ENCODE assay signal across 9 cellular contexts in genomic region chr7:140212100-140212881, GRCh38. TPM values are rescaled to one million over a fixed set of nuclear protein-coding genes. Genes with fewer than 3 reads are reported as not detected.
A peak's percentile ranks its signal among the peaks of the same experiment; 100 is the strongest.
DNase-seq lines count a peak whose midpoint lies in the region; ATAC-seq and TF ChIP-seq lines count a peak whose summit lies in the region.
"Had no signal": no experiment of that assay in that cellular context is flagged by ENCODE, and none has a peak within 500 bp of the region (broad histone marks: within the 10 kb centered on the region; RNA-seq: fewer than 3 reads in every experiment).

No MANE protein-coding gene starts in this region.

- H3K27ac ChIP-seq in BLaER1 treated with 17β-estradiol and CSF1 and Interleukin-3, amounts not matched to agents 10 nM and 100 nM = peak overlapping the region in 3 of 11 experiments; percentile 7 to 19 (median 7); a peak in 2 of 22 replicates
- H3K27ac ChIP-seq in upper lobe of right lung (no peak overlapping the region), mesendoderm (ENCODE audit: low read depth, low read length) (no peak overlapping the region), coronary artery (no peak overlapping the region)
- H3K27ac ChIP-seq: SK-N-MC had no signal

- no peaks in the 10 kb centered on the region for H3K27me3 ChIP-seq in BLaER1 treated with 17β-estradiol and CSF1 and Interleukin-3, amounts not matched to agents 10 nM and 100 nM
- H3K27me3 ChIP-seq in upper lobe of right lung (no peaks in the 10 kb centered on the region), mesendoderm (ENCODE audit: insufficient read depth, low read length, poor library complexity) (no peaks in the 10 kb centered on the region)

- no peaks in the 10 kb centered on the region for H3K36me3 Mint-ChIP-seq in activated naive CD4-positive, alpha-beta T cell treated with anti-CD3 and anti-CD28 coated beads for 36 hours (ENCODE audit: low read depth)
- H3K36me3 Mint-ChIP-seq in progenitor cell of endocrine pancreas (ENCODE audit: insufficient read depth) = no peaks in the 10 kb centered on the region

- no peaks in the 10 kb centered on the region for H3K79me1 ChIP-seq in mesendoderm (ENCODE audit: low read length)

- TF ChIP-seq CTCF in upper lobe of right lung (IDR thresholded peaks at IDR 0.05) = no peak
- TF ChIP-seq CTCF in progenitor cell of endocrine pancreas (IDR thresholded peaks at IDR 0.05; ENCODE audit: unreplicated experiment) = no peak
- no peak for TF ChIP-seq CTCF in coronary artery (IDR thresholded peaks at IDR 0.05)

- no peaks in the 10 kb centered on the region for H3K36me3 ChIP-seq in BLaER1 treated with 17β-estradiol and CSF1 and Interleukin-3, amounts not matched to agents 10 nM and 100 nM
- H3K36me3 ChIP-seq in upper lobe of right lung (no peaks in the 10 kb centered on the region), mesendoderm (ENCODE audit: control insufficient read depth, insufficient read depth, low read length) (no peaks in the 10 kb centered on the region)

- H2BK120ac ChIP-seq in mesendoderm (ENCODE audit: low read depth, low read length) = no peak overlapping the region

- no peak overlapping the region for H4K8ac ChIP-seq in mesendoderm (ENCODE audit: low read depth, low read length)

- no peaks in the 10 kb centered on the region for H3K9me3 Mint-ChIP-seq in activated naive CD4-positive, alpha-beta T cell treated with anti-CD3 and anti-CD28 coated beads for 36 hours
- peaks cover 9% of the 10 kb centered on the region for H3K9me3 Mint-ChIP-seq in progenitor cell of endocrine pancreas (ENCODE audit: low read depth)

- peaks cover 36 to 76% (median 55%) of the 10 kb centered on the region in 10 experiments for H3K4me1 ChIP-seq in BLaER1 treated with 17β-estradiol and CSF1 and Interleukin-3, amounts not matched to agents 10 nM and 100 nM
- H3K4me1 ChIP-seq in upper lobe of right lung (peaks cover 9% of the 10 kb centered on the region), mesendoderm (ENCODE audit: control insufficient read depth, low read depth, low read length) (no peaks in the 10 kb centered on the region)

- ATAC-seq in GM19035 (IDR thresholded peaks at IDR 0.05; ENCODE audit: unreplicated experiment) = peak; percentile 56
- peak; percentile 70 for ATAC-seq in HG03095 (IDR thresholded peaks at IDR 0.05; ENCODE audit: unreplicated experiment)
- no peak for ATAC-seq in upper lobe of right lung

- peak; percentile 80 for DNase-seq in activated naive CD4-positive, alpha-beta T cell treated with anti-CD3 and anti-CD28 coated beads for 36 hours
- DNase-seq in upper lobe of right lung (no peak), mesendoderm (no peak), progenitor cell of endocrine pancreas (ENCODE audit: low spot score, unreplicated experiment) (no peak), coronary artery (ENCODE audit: low spot score) (no peak)

- peaks cover 0 to 21% (median 2%) of the 10 kb centered on the region in 11 experiments; a peak in 7 of 22 replicates for H3K9me3 ChIP-seq in BLaER1 treated with 17β-estradiol and CSF1 and Interleukin-3, amounts not matched to agents 10 nM and 100 nM (replicated peaks in 1 of 11)
- no peaks in the 10 kb centered on the region for H3K9me3 ChIP-seq in upper lobe of right lung

- no peak overlapping the region for H2BK15ac ChIP-seq in mesendoderm (replicated peaks; ENCODE audit: low read depth)

- H4K20me1 ChIP-seq in BLaER1 treated with 17β-estradiol and CSF1 and Interleukin-3, amounts not matched to agents 10 nM and 100 nM = no peaks in the 10 kb centered on the region

- no peaks in the 10 kb centered on the region for H3K27me3 Mint-ChIP-seq in activated naive CD4-positive, alpha-beta T cell treated with anti-CD3 and anti-CD28 coated beads for 36 hours (ENCODE audit: low read depth)
- H3K27me3 Mint-ChIP-seq in progenitor cell of endocrine pancreas = peaks cover 14% of the 10 kb centered on the region

- H3K4ac ChIP-seq in mesendoderm (ENCODE audit: low read depth, low read length) = no peak overlapping the region

- H3K4me3 Mint-ChIP-seq in activated naive CD4-positive, alpha-beta T cell treated with anti-CD3 and anti-CD28 coated beads for 36 hours = peak overlapping the region; percentile 5
- H3K4me3 Mint-ChIP-seq in progenitor cell of endocrine pancreas (ENCODE audit: low read depth) = no peak overlapping the region

- no peak overlapping the region for H3K18ac ChIP-seq in mesendoderm (ENCODE audit: low read length)

- peak overlapping the region in 6 of 11 experiments; percentile 9 to 98 (median 94); a peak in 10 of 22 replicates for H3K4me2 ChIP-seq in BLaER1 treated with 17β-estradiol and CSF1 and Interleukin-3, amounts not matched to agents 10 nM and 100 nM
- H3K4me2 ChIP-seq in mesendoderm (ENCODE audit: low read length) = no peak overlapping the region

- H3K4me1 Mint-ChIP-seq in activated naive CD4-positive, alpha-beta T cell treated with anti-CD3 and anti-CD28 coated beads for 36 hours (ENCODE audit: low read depth) = peaks cover 76% of the 10 kb centered on the region
- H3K4me1 Mint-ChIP-seq in progenitor cell of endocrine pancreas (ENCODE audit: low read depth) = no peaks in the 10 kb centered on the region

- H3K23ac ChIP-seq in mesendoderm (ENCODE audit: low read length) = no peak overlapping the region

- H3K79me2 ChIP-seq in mesendoderm (ENCODE audit: control insufficient read depth, insufficient read depth, low read length) = no peaks in the 10 kb centered on the region

- no peak overlapping the region for H3K9ac ChIP-seq in BLaER1 treated with 17β-estradiol and CSF1 and Interleukin-3, amounts not matched to agents 10 nM and 100 nM
- no peak overlapping the region for H3K9ac ChIP-seq in mesendoderm (ENCODE audit: low read length)

- no peak overlapping the region for H3K4me3 ChIP-seq in BLaER1 treated with 17β-estradiol and CSF1 and Interleukin-3, amounts not matched to agents 10 nM and 100 nM
- H3K4me3 ChIP-seq in upper lobe of right lung = no peak overlapping the region
- H3K4me3 ChIP-seq in mesendoderm (ENCODE audit: low read length) = no peak overlapping the region
- H3K4me3 ChIP-seq in coronary artery = no peak overlapping the region
- H3K4me3 ChIP-seq: SK-N-MC had no signal

- peak overlapping the region; percentile 98 for H3K27ac Mint-ChIP-seq in activated naive CD4-positive, alpha-beta T cell treated with anti-CD3 and anti-CD28 coated beads for 36 hours
- no peak overlapping the region for H3K27ac Mint-ChIP-seq in progenitor cell of endocrine pancreas

- H3K56ac ChIP-seq in mesendoderm (ENCODE audit: low read length) = no peak overlapping the region

- CTCF ChIA-PET in activated naive CD4-positive, alpha-beta T cell treated with anti-CD3 and anti-CD28 coated beads for 36 hours (lab: Charles Lee) = interaction anchor here (0.5 to 1.4 kb wide), 5 partner anchors 9 to 444 kb away, joined by 3 to 5 read pairs (median 3); partner anchors contain the start of gene KDM7A

- intact Hi-C loops in activated naive CD4-positive, alpha-beta T cell treated with anti-CD3 and anti-CD28 coated beads for 36 hours (cut with micrococcal nuclease) = loop anchor here (1.0 to 5.0 kb wide), 9 partner anchors 13 to 440 kb away; no protein-coding TSS in a partner anchor
- intact Hi-C loops in upper lobe of right lung (cut with DNase I) = no loop called here

- no peak overlapping the region for H4K5ac ChIP-seq in mesendoderm (ENCODE audit: low read length)

- H2AK5ac ChIP-seq in mesendoderm (ENCODE audit: low read length) = no peak overlapping the region

- no CpG with 5 or more reads among the region's 10 CpGs for WGBS in mesendoderm (ENCODE audit: extremely low coverage, insufficient coverage, low lambda C conversion rate)

- H2BK5ac ChIP-seq in mesendoderm (ENCODE audit: low read length) = no peak overlapping the region

RNA-seq across cellular contexts. Expression of gene KDM7A, which starts 35.5 kb away (rescaled TPM):
- total RNA-seq in activated naive CD4-positive, alpha-beta T cell treated with anti-CD3 and anti-CD28 coated beads for 36 hours = 10 to 100 TPM; 27.4 to 29.3 TPM
- total RNA-seq in upper lobe of right lung (16.7 TPM), progenitor cell of endocrine pancreas (11.3 and 13.8 TPM in 2 replicates)
- 8.2 TPM for polyA plus RNA-seq in mesendoderm (2013, experiment 1 of 2)
- 9.2 TPM for polyA plus RNA-seq in mesendoderm (2013, experiment 2 of 2)
